ENCODE assay signal across 1 cellular context in the genomic region with DNA sequence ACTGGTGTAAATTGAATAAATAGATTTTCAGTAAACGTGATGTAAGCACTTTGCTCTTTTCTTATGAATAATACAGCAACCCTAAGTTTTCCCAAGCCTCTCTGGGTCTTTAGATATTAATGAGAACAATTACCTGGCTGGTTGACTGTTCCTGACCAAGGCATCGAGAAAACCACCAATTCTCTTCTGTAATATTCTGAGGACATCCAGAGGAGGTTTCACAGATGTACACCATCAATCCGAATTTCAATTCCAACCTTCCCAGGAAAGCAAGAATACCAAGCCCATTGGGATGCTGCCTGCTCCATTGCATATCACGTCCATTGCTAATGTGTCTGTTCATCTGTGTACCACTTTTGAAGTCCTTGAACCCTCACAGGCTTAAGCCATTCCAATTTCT.
TF ChIP-seq lines count a peak whose summit lies in the region.

No MANE protein-coding gene starts in this region.

TF ChIP-seq in H1, 55 proteins besides CTCF, POLR2A, EP300 and RAD21 (continued from another document):
- TF ChIP-seq CBX5 (IDR thresholded peaks at IDR 0.05; ENCODE audit: low read depth, low read length) (no peak), SP2 (IDR thresholded peaks at IDR 0.05; ENCODE audit: low read length) (no peak), ATF2 (IDR thresholded peaks at IDR 0.05; ENCODE audit: low read length) (no peak), GTF2F1 (IDR thresholded peaks at IDR 0.05; ENCODE audit: borderline replicate concordance, low read depth, low read length) (no peak)
